Comparison of ENCODE assay signal across 1 cellular context in genomic region chr3:48428088-48428862, GRCh38.
A peak's percentile ranks its signal among the peaks of the same experiment; 100 is the strongest.
TF ChIP-seq lines count a peak whose summit lies in the region.

No MANE protein-coding gene starts in this region.

TF ChIP-seq in HepG2, 621 proteins besides CTCF, POLR2A, EP300 and RAD21 (continued from another document):
- no peak for TF ChIP-seq NR2C2 (CRISPR knock-in tag; IDR thresholded peaks at IDR 0.05; ENCODE audit: borderline replicate concordance)
- TF ChIP-seq HNRNPL (IDR thresholded peaks at IDR 0.05; ENCODE audit: low read depth, low read length) = peak; percentile 93
- no peak for TF ChIP-seq SMYD3 (CRISPR knock-in tag; IDR thresholded peaks at IDR 0.05)
- no peak for TF ChIP-seq STAT6 (CRISPR knock-in tag; IDR thresholded peaks at IDR 0.05; ENCODE audit: borderline replicate concordance)
- TF ChIP-seq MATR3 (CRISPR knock-in tag; IDR thresholded peaks at IDR 0.05) = no peak
- TF ChIP-seq ZNF468 (CRISPR knock-in tag; IDR thresholded peaks at IDR 0.05) = no peak
- TF ChIP-seq RFX3 (CRISPR knock-in tag; IDR thresholded peaks at IDR 0.05) = no peak
- peak; percentile 84 for TF ChIP-seq RXRA (CRISPR knock-in tag; IDR thresholded peaks at IDR 0.05)
- TF ChIP-seq ZNF44 (CRISPR knock-in tag; IDR thresholded peaks at IDR 0.05) = no peak
- no peak for TF ChIP-seq TIGD3 (CRISPR knock-in tag; IDR thresholded peaks at IDR 0.05; ENCODE audit: borderline replicate concordance)
- TF ChIP-seq LRRFIP1 (CRISPR knock-in tag; conservative IDR thresholded peaks at IDR 0.05) = no peak
- no peak for TF ChIP-seq SNAPC5 (CRISPR knock-in tag; IDR thresholded peaks at IDR 0.05; ENCODE audit: borderline replicate concordance)
- no peak for TF ChIP-seq RNF2 (conservative IDR thresholded peaks at IDR 0.05; ENCODE audit: low read depth)
- TF ChIP-seq DPF2 (CRISPR knock-in tag; IDR thresholded peaks at IDR 0.05; ENCODE audit: borderline replicate concordance, low read depth) = no peak; the same call in 1 of the 2 replicates
- TF ChIP-seq ZNF878 (CRISPR knock-in tag; IDR thresholded peaks at IDR 0.05) = peak; percentile 65; the same call in 1 of the 2 replicates
- TF ChIP-seq DNMT1 (CRISPR knock-in tag; IDR thresholded peaks at IDR 0.05) = no peak
- TF ChIP-seq TBL1XR1 (IDR thresholded peaks at IDR 0.05; ENCODE audit: borderline replicate concordance, low read length, partially characterized antibody) = no peak
- no peak for TF ChIP-seq ZBTB14 (CRISPR knock-in tag; IDR thresholded peaks at IDR 0.05)
- TF ChIP-seq IKZF4 (CRISPR knock-in tag; IDR thresholded peaks at IDR 0.05; ENCODE audit: borderline replicate concordance, low read depth, not compliant biosample characterization) = no peak
- no peak for TF ChIP-seq BATF2 (CRISPR knock-in tag; IDR thresholded peaks at IDR 0.05)
- no peak for TF ChIP-seq NONO (IDR thresholded peaks at IDR 0.05)
- TF ChIP-seq NONO (CRISPR knock-in tag; conservative IDR thresholded peaks at IDR 0.05) = peak; percentile 75
- no peak for TF ChIP-seq SETDB1 (CRISPR knock-in tag; IDR thresholded peaks at IDR 0.05; ENCODE audit: borderline replicate concordance)
- TF ChIP-seq ZNF354B (CRISPR knock-in tag; IDR thresholded peaks at IDR 0.05) = no peak
- TF ChIP-seq ZFP90 (CRISPR knock-in tag; IDR thresholded peaks at IDR 0.05; ENCODE audit: borderline replicate concordance) = peak; percentile 57; the same call in 1 of the 2 replicates
- no peak for TF ChIP-seq ZFP36L1 (CRISPR knock-in tag; IDR thresholded peaks at IDR 0.05)
- TF ChIP-seq ZNF674 (CRISPR knock-in tag; IDR thresholded peaks at IDR 0.05; ENCODE audit: low read depth) = no peak
- TF ChIP-seq ZNF562 (CRISPR knock-in tag; IDR thresholded peaks at IDR 0.05; ENCODE audit: borderline replicate concordance) = no peak
- TF ChIP-seq USF2 (IDR thresholded peaks at IDR 0.05; ENCODE audit: low read depth, low read length) = no peak
- TF ChIP-seq USF2 (CRISPR knock-in tag; IDR thresholded peaks at IDR 0.05; ENCODE audit: borderline replicate concordance) = no peak
- no peak for TF ChIP-seq ZBTB1 (CRISPR knock-in tag; IDR thresholded peaks at IDR 0.05; ENCODE audit: borderline replicate concordance)
- no peak for TF ChIP-seq HMG20B (CRISPR knock-in tag; conservative IDR thresholded peaks at IDR 0.05)
- no peak for TF ChIP-seq KAT2B (IDR thresholded peaks at IDR 0.05; ENCODE audit: borderline replicate concordance, low read depth, low read length)
- TF ChIP-seq PAX8 (CRISPR knock-in tag; IDR thresholded peaks at IDR 0.05; ENCODE audit: borderline replicate concordance) = no peak; the same call in 1 of the 2 replicates
- no peak for TF ChIP-seq PRDM4 (CRISPR knock-in tag; IDR thresholded peaks at IDR 0.05; ENCODE audit: borderline replicate concordance)
- no peak for TF ChIP-seq ZNF512 (CRISPR knock-in tag; IDR thresholded peaks at IDR 0.05)
- 0 out of 2 replicates have a peak, but pooled peaks have one; percentile 20 for TF ChIP-seq ZNF256 (CRISPR knock-in tag; conservative IDR thresholded peaks at IDR 0.05)
TF ChIP-seq in HepG2: peak in this region for 134.
